ENCODE assay signal across 13 cellular contexts in genomic region chr13:45413826-45414312, GRCh38. TPM values are rescaled to one million over a fixed set of nuclear protein-coding genes. Genes with fewer than 3 reads are reported as not detected.
A peak's percentile ranks its signal among the peaks of the same experiment; 100 is the strongest.
DNase-seq lines count a peak whose midpoint lies in the region; TF ChIP-seq lines count a peak whose summit lies in the region.
"Had no signal": no experiment of that assay in that cellular context is flagged by ENCODE, and none has a peak within 500 bp of the region (broad histone marks: within the 10 kb centered on the region; RNA-seq: fewer than 3 reads in every experiment).

No MANE protein-coding gene starts in this region.

- DNase-seq in AG04450 (ENCODE audit: low read depth, low spot score) (no peak), ascending aorta (ENCODE audit: low spot score in 2 of 2) (no peak), kidney glomerular epithelial cell (lab: John Stamatoyannopoulos, UW) (peak; percentile 96), sigmoid colon (no peak), hippocampal formation (lab: John Stamatoyannopoulos, UW) (no peak), HAP-1 (ENCODE audit: low spot score in 2 of 2) (no peak), caudate nucleus (lab: John Stamatoyannopoulos, UW) (no peak)
- DNase-seq in stimulated activated CD4-positive, alpha-beta T cell treated with anti-CD3 and anti-CD28 coated beads, Interleukin-4, amount 100 ng/mL, for 4 hours = no peak
- DNase-seq: activated CD4-positive, alpha-beta T cell treated with anti-CD3 and anti-CD28 coated beads, Interleukin-2, amount 50 U/mL, for 1 hour; BE2C; Kasumi-1; retina had no signal

- peak overlapping the region; percentile 22 for H3K27ac ChIP-seq in AG04450 (ENCODE audit: low read depth, low read length)
- peak overlapping the region; percentile 69 to 75 for H3K27ac ChIP-seq in ascending aorta
- peak overlapping the region; percentile 78 to 86 (median 80) for H3K27ac ChIP-seq in sigmoid colon
- H3K27ac ChIP-seq in caudate nucleus (ENCODE audit: low read depth, low read length) = no peak overlapping the region

- TF ChIP-seq EP300 in sigmoid colon (IDR thresholded peaks at IDR 0.05) = no peak

- POLR2A ChIA-PET in AG04450 (lab: Yijun Ruan, JAX) = interaction anchor here (0.7 to 1.3 kb wide), 2 partner anchors 73 to 684 kb away, joined by 5 to 6 read pairs; partner anchors contain the start of gene TPT1

- TF ChIP-seq POLR2A in sigmoid colon (IDR thresholded peaks at IDR 0.05) = no peak

- intact Hi-C loops in ascending aorta (cut with DNase I) = no loop called here
- intact Hi-C loops in sigmoid colon (cut with DNase I) = no loop called here

- in situ Hi-C loops in HAP-1 (cut with MboI; ENCODE audit: low sequenced_read_pairs) = no loop called here

- WGBS in sigmoid colon, 2 donors = 29 to 73% methylated on average over 4 of the region's 4 CpGs

- CTCF ChIA-PET in AG04450 (lab: Charles Lee) = interaction anchor here (2.5 to 4.7 kb wide), 2 partner anchors 19 to 43 kb away, joined by 14 to 28 read pairs; no protein-coding TSS in a partner anchor

- peaks cover 0 to 7% of the 10 kb centered on the region in 2 donors for H3K4me1 ChIP-seq in ascending aorta
- peaks cover 0 to 41% (median 29%) of the 10 kb centered on the region in 4 donors for H3K4me1 ChIP-seq in sigmoid colon
- H3K4me1 ChIP-seq in HAP-1 = peaks cover 14% of the 10 kb centered on the region
- H3K4me1 ChIP-seq: BE2C had no signal

- H3K36me3 ChIP-seq in ascending aorta = peaks cover 7 to 20% of the 10 kb centered on the region in 2 donors
- H3K36me3 ChIP-seq in sigmoid colon = peaks cover 0 to 20% (median 6%) of the 10 kb centered on the region in 4 donors
- peaks cover under 1% of the 10 kb centered on the region; the same call in 1 of the 2 replicates for H3K36me3 ChIP-seq in HAP-1 (replicated peaks)
- H3K36me3 ChIP-seq: BE2C, brain microvascular endothelial cell had no signal

- TF ChIP-seq CTCF in AG04450 (IDR thresholded peaks at IDR 0.05; ENCODE audit: low read depth, low read length) = no peak
- TF ChIP-seq CTCF in ascending aorta (IDR thresholded peaks at IDR 0.05) = no peak
- TF ChIP-seq CTCF in sigmoid colon (IDR thresholded peaks at IDR 0.05) = no peak

- no peaks in the 10 kb centered on the region; the same call in 1 of the 2 replicates for H3K9me3 ChIP-seq in AG04450 (ENCODE audit: control insufficient read depth, insufficient read depth, low read length)
- H3K9me3 ChIP-seq in ascending aorta = no peaks in the 10 kb centered on the region
- H3K9me3 ChIP-seq in sigmoid colon = no peaks in the 10 kb centered on the region
- no peaks in the 10 kb centered on the region for H3K9me3 ChIP-seq in HAP-1
- H3K9me3 ChIP-seq: BE2C had no signal

- H3K27me3 ChIP-seq in AG04450 (ENCODE audit: control insufficient read depth, insufficient read depth, low read length) (no peaks in the 10 kb centered on the region), ascending aorta (no peaks in the 10 kb centered on the region), sigmoid colon (no peaks in the 10 kb centered on the region), HAP-1 (ENCODE audit: low read depth) (no peaks in the 10 kb centered on the region)
- H3K27me3 ChIP-seq: BE2C, brain microvascular endothelial cell had no signal

- no peak overlapping the region for H3K4me3 ChIP-seq in AG04450 (ENCODE audit: low read depth, low read length)
- peak overlapping the region; percentile 34 to 61 for H3K4me3 ChIP-seq in ascending aorta
- peak overlapping the region; percentile 20 to 43 (median 38) for H3K4me3 ChIP-seq in sigmoid colon
- no peak overlapping the region for H3K4me3 ChIP-seq in HAP-1

RNA-seq across cellular contexts. Expression of gene SLC25A30, which starts 4.3 kb away (rescaled TPM):
- 14.0 and 14.3 TPM in 2 replicates for polyA plus RNA-seq in AG04450 (2011; rRNA removed)
- 23.8 and 31.1 TPM in 2 replicates for polyA minus RNA-seq in AG04450 (2011; rRNA and poly(A)+ RNA removed)
- 1.9 TPM for total RNA-seq in ascending aorta
- total RNA-seq in sigmoid colon = 10 to 100 TPM in 2 of 4 donors, 1 to 10 TPM in 2; 9.1 to 15.9 (median 10.2) TPM
- 1 to 10 TPM; 5.8 to 8.4 (median 6.5) TPM for polyA plus RNA-seq in sigmoid colon

RNA-seq across cellular contexts. Expression of gene COG3, which starts 50.9 kb away (rescaled TPM):
- polyA plus RNA-seq in AG04450 (2011; rRNA removed) (28.2 and 36.3 TPM in 2 replicates), sigmoid colon (10 to 100 TPM; 22.9 to 30.7 (median 29.4) TPM)
- polyA minus RNA-seq in AG04450 (2011; rRNA and poly(A)+ RNA removed) = 22.6 and 35.8 TPM in 2 replicates
- total RNA-seq in ascending aorta (5.7 TPM), sigmoid colon (10 to 100 TPM; 24.9 to 30.0 (median 27.2) TPM)

Comparison
In these comparisons a context has a peak if more than half of its experiments do, and no peak if none do; other contexts are left out.
1. H3K4me3 ChIP-seq: peak in ascending aorta (2 of 2) and sigmoid colon (4 of 4); none in AG04450 (single experiment) and HAP-1 (single experiment).